In genomic region chr12:22275847-22276246, GRCh38 we compare ENCODE assay signal across 12 cellular contexts. TPM values are rescaled to one million over a fixed set of nuclear protein-coding genes. Genes with fewer than 3 reads are reported as not detected.
DNase-seq lines count a peak whose midpoint lies in the region; ATAC-seq and TF ChIP-seq lines count a peak whose summit lies in the region.
"Had no signal": no experiment of that assay in that cellular context is flagged by ENCODE, and none has a peak within 500 bp of the region (broad histone marks: within the 10 kb centered on the region; RNA-seq: fewer than 3 reads in every experiment).

No MANE protein-coding gene starts in this region.

- no peak overlapping the region for H3K4me3 Mint-ChIP-seq in type B pancreatic cell
- H3K4me3 Mint-ChIP-seq: activated T-cell treated with anti-CD3 and anti-CD28 coated beads, Interleukin-2, amount 50 U/mL, for 4 hours; naive thymus-derived CD8-positive, alpha-beta T cell had no signal

- TF ChIP-seq CTCF in epithelial cell of proximal tubule (conservative IDR thresholded peaks at IDR 0.05; ENCODE audit: low read depth, low read length) (no peak), type B pancreatic cell (conservative IDR thresholded peaks at IDR 0.05) (no peak), A673 (conservative IDR thresholded peaks at IDR 0.05; ENCODE audit: low read depth, low read length) (no peak)

- no peaks in the 10 kb centered on the region for H3K9me3 ChIP-seq in mucosa of rectum (ENCODE audit: control insufficient read depth in 2 of 2, low read length in 2 of 2)
- H3K9me3 ChIP-seq in A673 (ENCODE audit: low read depth, low read length, poor library complexity, severe bottlenecking) = no peaks in the 10 kb centered on the region

- no peak overlapping the region for H3K27ac Mint-ChIP-seq in type B pancreatic cell
- H3K27ac Mint-ChIP-seq: naive thymus-derived CD8-positive, alpha-beta T cell had no signal

- H3K9me3 Mint-ChIP-seq in type B pancreatic cell = no peaks in the 10 kb centered on the region
- H3K9me3 Mint-ChIP-seq: activated T-cell treated with anti-CD3 and anti-CD28 coated beads, Interleukin-2, amount 50 U/mL, for 4 hours had no signal

- H3K27me3 Mint-ChIP-seq in type B pancreatic cell = peaks cover 8% of the 10 kb centered on the region

- intact Hi-C loops in A673 (cut with micrococcal nuclease; ENCODE audit: unreplicated experiment) = no loop called here

- no peaks in the 10 kb centered on the region for H3K4me1 Mint-ChIP-seq in type B pancreatic cell (ENCODE audit: unreplicated experiment)
- H3K4me1 Mint-ChIP-seq: naive thymus-derived CD8-positive, alpha-beta T cell had no signal

- peak; percentile 39 for DNase-seq in SIG-M5 treated with dmso at 0.1 percent for 504 hours (lab: John Stamatoyannopoulos, UW; ENCODE audit: unreplicated experiment)
- DNase-seq in SIG-M5 (lab: John Stamatoyannopoulos, UW) = no peak
- DNase-seq in epithelial cell of proximal tubule (ENCODE audit: low read depth) = peak; percentile 89
- no peak for DNase-seq in type B pancreatic cell (ENCODE audit: extremely low spot score, unreplicated experiment)
- no peak for DNase-seq in A673 (ENCODE audit: low spot score)
- DNase-seq: activated T-cell treated with anti-CD3 and anti-CD28 coated beads, Interleukin-2, amount 50 U/mL, for 4 hours; naive thymus-derived CD8-positive, alpha-beta T cell; NCI-H1930 had no signal

- no peak overlapping the region for H3K4me3 ChIP-seq in epithelial cell of proximal tubule (ENCODE audit: low read depth, low read length)
- no peak overlapping the region for H3K4me3 ChIP-seq in mucosa of rectum (ENCODE audit: low read length in 2 of 2)
- no peak overlapping the region for H3K4me3 ChIP-seq in A673 (ENCODE audit: low read depth, low read length, poor library complexity, severe bottlenecking)

- POLR2A ChIA-PET in A673 (lab: Charles Lee; ENCODE audit: low non-redundant PET) = no interaction called here

- H3K27me3 ChIP-seq in mucosa of rectum (ENCODE audit: control insufficient read depth in 2 of 2, insufficient read depth in 2 of 2, low read length in 2 of 2) (no peaks in the 10 kb centered on the region), A673 (replicated peaks; ENCODE audit: insufficient read depth, low read depth, low read length, poor library complexity) (no peaks in the 10 kb centered on the region)

- H3K4me1 ChIP-seq in mucosa of rectum (ENCODE audit: control insufficient read depth in 2 of 2, insufficient read depth in 2 of 2, low read length in 2 of 2) (no peaks in the 10 kb centered on the region), A673 (ENCODE audit: insufficient read depth, low read length, poor library complexity, severe bottlenecking) (no peaks in the 10 kb centered on the region)

- CTCF ChIA-PET in A673 (lab: Charles Lee) = no interaction called here

- H3K36me3 Mint-ChIP-seq in type B pancreatic cell = peaks cover 4% of the 10 kb centered on the region
- H3K36me3 Mint-ChIP-seq: naive thymus-derived CD8-positive, alpha-beta T cell had no signal

- no peaks in the 10 kb centered on the region for H3K36me3 ChIP-seq in mucosa of rectum (ENCODE audit: control insufficient read depth in 2 of 2, insufficient read depth in 2 of 2, low read length in 2 of 2)
- no peaks in the 10 kb centered on the region for H3K36me3 ChIP-seq in A673 (ENCODE audit: insufficient read depth, low read length, poor library complexity, severe bottlenecking)

- no TSS peak for BruUV-seq in A673 (replicated peaks; lab: Mats Ljungman, UMichigan)

- H3K27ac ChIP-seq in mucosa of rectum (ENCODE audit: low read depth in 2 of 2, low read length in 2 of 2) (peak overlapping the region; percentile 52 to 76), A673 (ENCODE audit: low read depth, low read length, poor library complexity, severe bottlenecking) (no peak overlapping the region)
- H3K27ac ChIP-seq: 22Rv1 had no signal

- no peak overlapping the region for H3K9ac ChIP-seq in mucosa of rectum (ENCODE audit: low read depth in 1 of 2, low read length in 2 of 2)

- ATAC-seq in GM21825 (IDR thresholded peaks at IDR 0.05; ENCODE audit: unreplicated experiment) = no peak
- no peak for ATAC-seq in HG02588 (IDR thresholded peaks at IDR 0.05; ENCODE audit: unreplicated experiment)
- ATAC-seq: activated T-cell treated with anti-CD3 and anti-CD28 coated beads, Interleukin-2, amount 50 U/mL, for 4 hours; naive thymus-derived CD8-positive, alpha-beta T cell had no signal

RNA-seq across cellular contexts. Expression of gene ST8SIA1, which starts 58.7 kb away (rescaled TPM):
- total RNA-seq in epithelial cell of proximal tubule (1.0 TPM in 1 of 2 replicates, not detected in the other), type B pancreatic cell (ENCODE audit: low replicate concordance) (1.7 and 6.3 TPM in 2 replicates), A673 (2021) (0.17 and 0.28 TPM in 2 replicates)

Comparison
In these comparisons a context has a peak if more than half of its experiments do, and no peak if none do; other contexts are left out.
1. DNase-seq: peak in SIG-M5 treated with dmso at 0.1 percent for 504 hours (single experiment) and epithelial cell of proximal tubule (single experiment); none in SIG-M5 (single experiment), type B pancreatic cell (single experiment) and A673 (single experiment).